In genomic region chr15:52181938-52182780, GRCh38 we compare ENCODE assay signal across 1 cellular context.
TF ChIP-seq lines count a peak whose summit lies in the region.

No MANE protein-coding gene starts in this region.

TF ChIP-seq in H1, 55 proteins besides CTCF, POLR2A, EP300 and RAD21:
- TF ChIP-seq CHD2 (IDR thresholded peaks at IDR 0.05; ENCODE audit: low read length) (no peak), USF2 (IDR thresholded peaks at IDR 0.05; ENCODE audit: low read length) (no peak), SRF (IDR thresholded peaks at IDR 0.05; ENCODE audit: low read depth, low read length) (no peak), BRCA1 (IDR thresholded peaks at IDR 0.05; ENCODE audit: low read depth, low read length) (no peak)
